Comparison of ENCODE assay signal across 24 cellular contexts in the genomic region with DNA sequence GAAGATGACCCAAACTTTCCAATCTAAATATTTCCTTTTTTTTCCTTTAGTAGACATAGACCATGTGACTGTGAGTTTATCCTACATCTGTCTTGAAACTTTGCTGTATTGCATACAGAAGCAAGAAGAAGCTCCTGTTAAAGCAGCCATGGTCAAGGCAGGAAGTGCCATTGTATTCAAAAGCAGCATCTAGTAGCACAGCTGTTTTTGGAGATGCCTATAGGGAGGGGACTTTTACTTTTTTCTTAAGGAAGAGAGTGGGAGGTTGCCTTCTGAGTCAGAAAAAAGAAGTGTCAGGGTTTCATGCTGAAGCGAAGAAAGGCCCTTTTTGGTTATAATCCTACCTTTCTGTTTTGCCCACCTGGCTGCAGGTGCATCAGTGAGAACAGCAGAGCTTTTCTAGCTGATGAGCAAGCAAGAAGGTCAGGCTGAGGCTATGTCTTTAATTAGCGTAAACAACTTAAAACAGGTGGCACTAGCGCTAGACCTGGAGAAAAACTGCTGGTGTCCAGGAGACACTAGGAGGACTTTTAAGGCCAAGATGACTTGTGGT.
"Had no signal": no experiment of that assay in that cellular context is flagged by ENCODE, and none has a peak within 500 bp of the region (broad histone marks: within the 10 kb centered on the region; RNA-seq: fewer than 3 reads in every experiment).

No MANE protein-coding gene starts in this region.

- DNase-seq: IMR-90; Karpas-422; KG1; MG63; NCI-H1092 treated with DMSO at 0.1 percent for 48 hours; NCI-H1417; NCI-H1694; NCI-H187 treated with DMSO at 0.1 percent for 48 hours; NCI-H2029 treated with DMSO at 0.1 percent for 48 hours; NCI-H2171 treated with DMSO at 0.1 percent for 48 hours; NCI-H345; NCI-H446 treated with DMSO at 0.1 percent for 48 hours; NCI-H510A treated with DMSO at 0.1 percent for 48 hours; NCI-H526; NCI-H748 treated with DMSO at 0.1 percent for 48 hours; NK-92 treated with Interleukin-12 subunit alpha and Interleukin-12 subunit beta, amount 100 ng/mL, for 24 hours; PC-3; SHP77 treated with DMSO at 0.1 percent for 48 hours; SJCRH30; T-helper 1 cell had no signal

- H3K9me3 ChIP-seq: MG63, SJCRH30 had no signal

- FAIRE-seq: HepG2 had no signal

- H3K36me3 ChIP-seq: MG63, SJCRH30 had no signal

- ATAC-seq: HepG2, Panc1, PC-3, Right ventricle myocardium inferior, SK-N-SH treated with all-trans-retinoic acid at 6 μM for 48 hours had no signal

- H3K4me1 ChIP-seq: SJCRH30 had no signal

- H3K27ac ChIP-seq: SJCRH30 had no signal

- H3K27me3 ChIP-seq: MG63 had no signal

- H3K4me3 ChIP-seq: MG63, SJCRH30 had no signal
